11 cellular contexts compared by ENCODE assay signal in genomic region chr10:97336446-97336845, GRCh38. TPM values are rescaled to one million over a fixed set of nuclear protein-coding genes. Genes with fewer than 3 reads are reported as not detected.
DNase-seq lines count a peak whose midpoint lies in the region; ATAC-seq, FAIRE-seq and TF ChIP-seq lines count a peak whose summit lies in the region.
"Had no signal": no experiment of that assay in that cellular context is flagged by ENCODE, and none has a peak within 500 bp of the region (broad histone marks: within the 10 kb centered on the region; RNA-seq: fewer than 3 reads in every experiment).

No MANE protein-coding gene starts in this region.

- H3K4me3 ChIP-seq in A549 (no peak overlapping the region), HUES48 (ENCODE audit: low read depth, low read length) (peak overlapping the region; percentile 25), breast epithelium (peak overlapping the region in 1 of 3 donors; percentile 33)
- H3K4me3 ChIP-seq: SJCRH30 had no signal

- TF ChIP-seq RAD21 in A549 (conservative IDR thresholded peaks at IDR 0.05 in 1 of 2, IDR thresholded peaks at IDR 0.05 in 1 of 2) = no peak

- ATAC-seq in A549 = no peak

- peak overlapping the region; percentile 78 for H3K27ac Mint-ChIP-seq in mesothelial cell of epicardium
- H3K27ac Mint-ChIP-seq in activated naive CD4-positive, alpha-beta T cell treated with anti-CD3 and anti-CD28 coated beads, Interleukin-2, amount 10 ng/mL, durations not matched to agents 7 days and 5 days = no peak overlapping the region

- H3K4me2 ChIP-seq in A549 = peak overlapping the region; percentile 21; the same call in 1 of the 3 replicates

- TF ChIP-seq POLR2A in A549 (IDR thresholded peaks at IDR 0.05; ENCODE audit: low read length) (no peak), breast epithelium (IDR thresholded peaks at IDR 0.05) (no peak)

- H3K4me3 Mint-ChIP-seq in mesothelial cell of epicardium = peak overlapping the region; percentile 70
- H3K4me3 Mint-ChIP-seq in activated naive CD4-positive, alpha-beta T cell treated with anti-CD3 and anti-CD28 coated beads, Interleukin-2, amount 10 ng/mL, durations not matched to agents 7 days and 5 days = no peak overlapping the region

- H3K36me3 ChIP-seq in HUES48 (ENCODE audit: control insufficient read depth, insufficient read depth, low read length) = peaks cover 9% of the 10 kb centered on the region; the same call in 1 of the 2 replicates
- no peaks in the 10 kb centered on the region for H3K36me3 ChIP-seq in breast epithelium
- H3K36me3 ChIP-seq: SJCRH30 had no signal

- intact Hi-C loops in breast epithelium (cut with DNase I; ENCODE audit: low total_unique reads) = no loop called here
- intact Hi-C loops in posterior vena cava (cut with DNase I) = no loop called here

- H3K4me1 Mint-ChIP-seq in mesothelial cell of epicardium = peaks cover 41% of the 10 kb centered on the region
- H3K4me1 Mint-ChIP-seq in activated naive CD4-positive, alpha-beta T cell treated with anti-CD3 and anti-CD28 coated beads, Interleukin-2, amount 10 ng/mL, durations not matched to agents 7 days and 5 days = peaks cover 24% of the 10 kb centered on the region

- no peak for TF ChIP-seq CTCF in A549 (IDR thresholded peaks at IDR 0.05)
- no peak for TF ChIP-seq CTCF in breast epithelium (IDR thresholded peaks at IDR 0.05)
- no peak for TF ChIP-seq CTCF in mesothelial cell of epicardium (IDR thresholded peaks at IDR 0.05; ENCODE audit: unreplicated experiment)

- POLR2A ChIA-PET in A549 (lab: Yijun Ruan, JAX) = no interaction called here

- H3K4me1 ChIP-seq in A549 (peaks cover 31% of the 10 kb centered on the region), HUES48 (ENCODE audit: control insufficient read depth, insufficient read depth, low read length) (peaks cover 25% of the 10 kb centered on the region), breast epithelium (peaks cover 4 to 7% of the 10 kb centered on the region in 2 donors)

- DNase-seq in A549 (ENCODE audit: low read depth in 1 of 2, low spot score in 1 of 2) (no peak), breast epithelium (ENCODE audit: low spot score in 2 of 2) (no peak), mesothelial cell of epicardium (ENCODE audit: low spot score in 2 of 2, unreplicated experiment in 2 of 2) (no peak), iPS-NIHi11 (ENCODE audit: low spot score) (no peak), Ammon's horn (ENCODE audit: low spot score) (no peak), posterior vena cava (ENCODE audit: low spot score) (no peak)
- DNase-seq in activated naive CD4-positive, alpha-beta T cell treated with anti-CD3 and anti-CD28 coated beads, Interleukin-2, amount 10 ng/mL, durations not matched to agents 7 days and 5 days = no peak
- DNase-seq: activated T-cell treated with anti-CD3 and anti-CD28 coated beads for 4 hours, MM.1S had no signal

- H3K9me3 Mint-ChIP-seq in mesothelial cell of epicardium = no peaks in the 10 kb centered on the region
- no peaks in the 10 kb centered on the region for H3K9me3 Mint-ChIP-seq in activated naive CD4-positive, alpha-beta T cell treated with anti-CD3 and anti-CD28 coated beads, Interleukin-2, amount 10 ng/mL, durations not matched to agents 7 days and 5 days

- no peak for FAIRE-seq in A549 (lab: Jason Lieb, UNC)

- no peak for TF ChIP-seq EP300 in A549 (IDR thresholded peaks at IDR 0.05)

- H3K27me3 ChIP-seq in HUES48 (ENCODE audit: control insufficient read depth, insufficient read depth, low read length) = no peaks in the 10 kb centered on the region
- H3K27me3 ChIP-seq in breast epithelium = no peaks in the 10 kb centered on the region

- H3K27ac ChIP-seq in A549 = no peak overlapping the region; a peak in 1 of 6 replicates
- peak overlapping the region; percentile 90 for H3K27ac ChIP-seq in HUES48 (ENCODE audit: low read depth, low read length)
- H3K27ac ChIP-seq in breast epithelium = peak overlapping the region; percentile 81 to 84
- H3K27ac ChIP-seq: SJCRH30 had no signal

- H3K9me3 ChIP-seq in A549 (no peaks in the 10 kb centered on the region), HUES48 (ENCODE audit: control insufficient read depth, insufficient read depth, low read length) (no peaks in the 10 kb centered on the region), breast epithelium (no peaks in the 10 kb centered on the region)
- H3K9me3 ChIP-seq: SJCRH30 had no signal

- CTCF ChIA-PET in A549 (lab: Yijun Ruan, JAX) = interaction anchor here (0.6 kb wide), 1 partner anchor 32 kb away, joined by 4 read pairs; no protein-coding TSS in a partner anchor
- CTCF ChIA-PET in activated naive CD4-positive, alpha-beta T cell treated with anti-CD3 and anti-CD28 coated beads, Interleukin-2, amount 10 ng/mL, durations not matched to agents 7 days and 5 days (lab: Charles Lee) = no interaction called here

- peaks cover 24% of the 10 kb centered on the region for H3K27me3 Mint-ChIP-seq in mesothelial cell of epicardium (ENCODE audit: low read depth)
- H3K27me3 Mint-ChIP-seq in activated naive CD4-positive, alpha-beta T cell treated with anti-CD3 and anti-CD28 coated beads, Interleukin-2, amount 10 ng/mL, durations not matched to agents 7 days and 5 days = peaks cover 49% of the 10 kb centered on the region

- WGBS in A549 (ENCODE audit: missing lambda C conversion rate) = 64% methylated on average over 5 of the region's 5 CpGs

- no peak overlapping the region for H3K9ac ChIP-seq in HUES48 (ENCODE audit: low read depth, low read length)

- H3K36me3 Mint-ChIP-seq in mesothelial cell of epicardium = no peaks in the 10 kb centered on the region
- peaks cover 11% of the 10 kb centered on the region for H3K36me3 Mint-ChIP-seq in activated naive CD4-positive, alpha-beta T cell treated with anti-CD3 and anti-CD28 coated beads, Interleukin-2, amount 10 ng/mL, durations not matched to agents 7 days and 5 days

TF ChIP-seq in A549, 52 proteins besides CTCF, POLR2A, EP300 and RAD21:
- TF ChIP-seq, protein P1, sequence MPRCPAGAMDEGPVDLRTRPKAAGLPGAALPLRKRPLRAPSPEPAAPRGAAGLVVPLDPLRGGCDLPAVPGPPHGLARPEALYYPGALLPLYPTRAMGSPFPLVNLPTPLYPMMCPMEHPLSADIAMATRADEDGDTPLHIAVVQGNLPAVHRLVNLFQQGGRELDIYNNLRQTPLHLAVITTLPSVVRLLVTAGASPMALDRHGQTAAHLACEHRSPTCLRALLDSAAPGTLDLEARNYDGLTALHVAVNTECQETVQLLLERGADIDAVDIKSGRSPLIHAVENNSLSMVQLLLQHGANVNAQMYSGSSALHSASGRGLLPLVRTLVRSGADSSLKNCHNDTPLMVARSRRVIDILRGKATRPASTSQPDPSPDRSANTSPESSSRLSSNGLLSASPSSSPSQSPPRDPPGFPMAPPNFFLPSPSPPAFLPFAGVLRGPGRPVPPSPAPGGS (IDR thresholded peaks at IDR 0.05) = no peak
- no peak for TF ChIP-seq MAFK (IDR thresholded peaks at IDR 0.05; ENCODE audit: partially characterized antibody)
- TF ChIP-seq RNF2 (IDR thresholded peaks at IDR 0.05; ENCODE audit: borderline replicate concordance, low read depth) = no peak
- no peak for TF ChIP-seq MAZ (IDR thresholded peaks at IDR 0.05; ENCODE audit: borderline replicate concordance, low read depth, low read length)
- no peak for TF ChIP-seq EHF (CRISPR knock-in tag; IDR thresholded peaks at IDR 0.05)
- TF ChIP-seq KDM1A (IDR thresholded peaks at IDR 0.05; ENCODE audit: low read depth) = no peak
- no peak for TF ChIP-seq ELK1 (IDR thresholded peaks at IDR 0.05; ENCODE audit: low read depth, low read length)
- TF ChIP-seq ZFP36 (IDR thresholded peaks at IDR 0.05; ENCODE audit: borderline replicate concordance, partially characterized antibody) = no peak
- TF ChIP-seq CEBPB (IDR thresholded peaks at IDR 0.05) = no peak
- no peak for TF ChIP-seq RARB (CRISPR knock-in tag; IDR thresholded peaks at IDR 0.05)

RNA-seq across cellular contexts. Expression of gene FRAT2, which starts 1.9 kb away (rescaled TPM):
- polyA plus RNA-seq in A549 (2011; rRNA removed) (4.1 and 4.4 TPM in 2 replicates), A549 (2017; fragmentation: RNase III; extraction: RNeasy Plus Mini Kit Qiagen cat#74134 plus additional on column Dnase treatment) (2.8 to 5.0 TPM (median 3.9 TPM) in 3 replicates)
- 5.6 and 7.8 TPM in 2 replicates for polyA plus RNA-seq in A549 (2012; cell fraction: cytosol; rRNA removed)
- polyA plus RNA-seq in A549 (2012; cell fraction: nucleus; rRNA removed) = 4.9 and 6.3 TPM in 2 replicates
- 3.3 and 3.6 TPM in 2 replicates for polyA minus RNA-seq in A549 (2011; rRNA and poly(A)+ RNA removed)
- total RNA-seq in breast epithelium (10 to 100 TPM; 12.2 to 24.1 (median 15.4) TPM), mesothelial cell of epicardium (8.9 to 9.2 TPM (median 9.0 TPM) in 3 replicates), posterior vena cava (1 to 10 TPM; 4.3 to 6.8 TPM)

RNA-seq across cellular contexts. Expression of gene FRAT1, which starts 17.4 kb away (rescaled TPM):
- polyA plus RNA-seq in A549 (2011; rRNA removed) = 1.3 and 1.5 TPM in 2 replicates
- 1.1 and 1.9 TPM in 2 replicates for polyA plus RNA-seq in A549 (2012; cell fraction: cytosol; rRNA removed)
- 1.5 and 2.2 TPM in 2 replicates for polyA plus RNA-seq in A549 (2012; cell fraction: nucleus; rRNA removed)
- polyA plus RNA-seq in A549 (2017; fragmentation: RNase III; extraction: RNeasy Plus Mini Kit Qiagen cat#74134 plus additional on column Dnase treatment) = 1.2 to 2.3 TPM (median 2.0 TPM) in 3 replicates
- polyA minus RNA-seq in A549 (2011; rRNA and poly(A)+ RNA removed) = 1.8 and 2.7 TPM in 2 replicates
- total RNA-seq in breast epithelium = 10 to 100 TPM in 1 of 3 donors, 1 to 10 TPM in 2; 3.6 to 11.6 (median 9.8) TPM
- total RNA-seq in mesothelial cell of epicardium = 2.4 to 2.9 TPM (median 2.4 TPM) in 3 replicates
- total RNA-seq in posterior vena cava = 1 to 10 TPM; 2.1 to 4.2 TPM

RNA-seq across cellular contexts. Expression of gene ARHGAP19, which starts 44.0 kb away (rescaled TPM):
- polyA plus RNA-seq in A549 (2011; rRNA removed) (11.9 and 13.9 TPM in 2 replicates), A549 (2017; fragmentation: RNase III; extraction: RNeasy Plus Mini Kit Qiagen cat#74134 plus additional on column Dnase treatment) (6.0 to 6.9 TPM (median 6.6 TPM) in 3 replicates)
- 3.3 and 3.7 TPM in 2 replicates for polyA plus RNA-seq in A549 (2012; cell fraction: cytosol; rRNA removed)
- polyA plus RNA-seq in A549 (2012; cell fraction: nucleus; rRNA removed) = 4.1 and 6.7 TPM in 2 replicates
- 5.8 and 6.7 TPM in 2 replicates for polyA minus RNA-seq in A549 (2011; rRNA and poly(A)+ RNA removed)
- total RNA-seq in breast epithelium (10 to 100 TPM in 2 of 3 donors, 1 to 10 TPM in 1; 6.4 to 34.4 (median 14.4) TPM), mesothelial cell of epicardium (19.4 to 22.8 TPM (median 22.6 TPM) in 3 replicates), posterior vena cava (1 to 10 TPM; 6.8 to 7.6 TPM)

Comparison
In these comparisons a context has a peak if more than half of its experiments do, and no peak if none do; other contexts are left out.
1. H3K27ac ChIP-seq: peak in HUES48 (single experiment) and breast epithelium (2 of 2); none in A549 (0 of 2).